In genomic region chrX:134792077-134792476, GRCh38 we compare ENCODE assay signal across 25 cellular contexts.
"Had no signal": no experiment of that assay in that cellular context is flagged by ENCODE, and none has a peak within 500 bp of the region (broad histone marks: within the 10 kb centered on the region; RNA-seq: fewer than 3 reads in every experiment).

No MANE protein-coding gene starts in this region.

- H3K27me3 ChIP-seq: brain microvascular endothelial cell, neural progenitor cell, sigmoid colon had no signal

- H3K36me3 ChIP-seq: brain microvascular endothelial cell had no signal

- H3K4me2 ChIP-seq: neural progenitor cell, smooth muscle cell had no signal

- H3K4me3 Mint-ChIP-seq: activated B cell treated with CpG ODN at 0.5 μM for 24 hours; activated CD4-positive, alpha-beta memory T cell treated with anti-CD3 and anti-CD28 coated beads for 36 hours; activated CD4-positive, alpha-beta T cell treated with anti-CD3 and anti-CD28 coated beads for 36 hours; activated T-cell treated with anti-CD3 and anti-CD28 coated beads, Interleukin-2, amount 50 U/mL, for 72 hours; dendritic cell treated with granulocyte-macrophage colony-stimulating factor and Interleukin-4, amounts not matched to agents 40 ng/mL and 50 ng/mL, for 4 days; naive thymus-derived CD8-positive, alpha-beta T cell; neural progenitor cell had no signal

- DNase-seq: activated B cell treated with CpG ODN at 0.5 μM for 24 hours; activated CD4-positive, alpha-beta memory T cell treated with anti-CD3 and anti-CD28 coated beads for 36 hours; activated CD4-positive, alpha-beta T cell treated with anti-CD3 and anti-CD28 coated beads for 36 hours; activated gamma-delta T cell; activated naive CD4-positive, alpha-beta T cell treated with anti-CD3 and anti-CD28 coated beads, Interleukin-2, amount 50 U/mL, for 16 hours; activated T-cell treated with anti-CD3 and anti-CD28 coated beads, Interleukin-2, amount 50 U/mL, for 72 hours; anterior cingulate cortex; brain microvascular endothelial cell; caudate nucleus; effector CD4-positive, alpha-beta T cell; foreskin fibroblast; heart right ventricle; kidney; naive thymus-derived CD8-positive, alpha-beta T cell; sigmoid colon; stimulated activated CD4-positive, alpha-beta T cell treated with anti-CD3 and anti-CD28 coated beads, Interleukin-15, amount 100 ng/mL, for 24 hours; stimulated activated CD4-positive, alpha-beta T cell treated with anti-CD3 and anti-CD28 coated beads, Interleukin-2, amount 100 ng/mL, for 48 hours; stimulated activated CD8-positive, alpha-beta memory T cell treated with anti-CD3 and anti-CD28 coated beads, Interleukin-4, amount 100 ng/mL, for 48 hours; stimulated activated naive CD4-positive, alpha-beta T cell; T1000 had no signal

- H3K27ac ChIP-seq: brain microvascular endothelial cell, heart right ventricle, neural progenitor cell, sigmoid colon had no signal

- H3K9me3 Mint-ChIP-seq: activated B cell treated with CpG ODN at 0.5 μM for 24 hours; activated CD4-positive, alpha-beta memory T cell treated with anti-CD3 and anti-CD28 coated beads for 36 hours; activated T-cell treated with anti-CD3 and anti-CD28 coated beads, Interleukin-2, amount 50 U/mL, for 72 hours; dendritic cell treated with granulocyte-macrophage colony-stimulating factor and Interleukin-4, amounts not matched to agents 40 ng/mL and 50 ng/mL, for 4 days; neural progenitor cell had no signal

- H3K4me1 ChIP-seq: neural progenitor cell had no signal

- ATAC-seq: activated CD4-positive, alpha-beta T cell treated with anti-CD3 and anti-CD28 coated beads for 36 hours; activated T-cell treated with anti-CD3 and anti-CD28 coated beads, Interleukin-2, amount 50 U/mL, for 72 hours; heart right ventricle; left lobe of liver; naive thymus-derived CD8-positive, alpha-beta T cell had no signal

- H2AFZ ChIP-seq: neural progenitor cell had no signal

- H3K27ac Mint-ChIP-seq: activated B cell treated with CpG ODN at 0.5 μM for 24 hours; activated CD4-positive, alpha-beta memory T cell treated with anti-CD3 and anti-CD28 coated beads for 36 hours; activated CD4-positive, alpha-beta T cell treated with anti-CD3 and anti-CD28 coated beads for 36 hours; activated T-cell treated with anti-CD3 and anti-CD28 coated beads, Interleukin-2, amount 50 U/mL, for 72 hours; dendritic cell treated with granulocyte-macrophage colony-stimulating factor and Interleukin-4, amounts not matched to agents 40 ng/mL and 50 ng/mL, for 4 days; neural progenitor cell had no signal

- H3K9ac ChIP-seq: neural progenitor cell had no signal

- H3K9me3 ChIP-seq: heart right ventricle, sigmoid colon had no signal

- H3K27me3 Mint-ChIP-seq: activated B cell treated with CpG ODN at 0.5 μM for 24 hours; activated CD4-positive, alpha-beta memory T cell treated with anti-CD3 and anti-CD28 coated beads for 36 hours; activated CD4-positive, alpha-beta T cell treated with anti-CD3 and anti-CD28 coated beads for 36 hours; dendritic cell treated with granulocyte-macrophage colony-stimulating factor and Interleukin-4, amounts not matched to agents 40 ng/mL and 50 ng/mL, for 4 days; naive thymus-derived CD8-positive, alpha-beta T cell had no signal

- H3K4me3 ChIP-seq: heart right ventricle, lung, neural progenitor cell, sigmoid colon, smooth muscle cell had no signal
